Comparison of ENCODE assay signal across 20 cellular contexts in the genomic region with DNA sequence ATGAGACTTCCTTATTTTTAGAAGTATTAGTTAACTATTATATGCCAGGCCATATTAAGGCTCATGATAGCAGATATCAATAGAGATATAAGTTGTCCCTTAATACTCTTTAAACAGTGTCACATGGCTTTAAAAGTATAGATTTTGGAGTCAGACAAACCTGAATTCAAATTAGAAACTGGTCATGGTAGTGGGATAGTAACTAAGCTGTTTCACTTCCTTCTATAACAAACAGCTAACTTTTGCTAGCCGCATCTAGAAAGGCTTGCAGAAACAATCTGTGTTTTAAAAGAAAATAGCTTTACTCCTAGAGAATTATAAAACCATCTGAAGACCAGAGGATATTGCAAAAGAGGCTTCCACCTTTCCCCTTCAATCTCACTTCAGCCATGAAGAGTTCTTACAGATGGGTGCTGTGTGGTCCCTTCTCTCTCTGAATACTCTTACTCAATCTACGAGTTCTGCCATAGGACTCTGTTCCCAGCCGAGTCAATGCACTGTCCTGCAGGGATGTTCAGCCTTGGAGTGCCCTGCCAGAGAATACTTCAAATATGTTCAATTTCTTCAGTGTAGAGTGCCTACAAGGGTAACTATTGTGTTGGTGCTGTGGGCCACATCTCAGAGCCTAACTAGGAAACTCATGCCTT.
DNase-seq lines count a peak whose midpoint lies in the region; ATAC-seq, FAIRE-seq and TF ChIP-seq lines count a peak whose summit lies in the region.
"Had no signal": no experiment of that assay in that cellular context is flagged by ENCODE, and none has a peak within 500 bp of the region (broad histone marks: within the 10 kb centered on the region; RNA-seq: fewer than 3 reads in every experiment).

No MANE protein-coding gene starts in this region.

- FAIRE-seq in D721Med (lab: Jason Lieb, UNC), result no peak
- FAIRE-seq: astrocyte had no signal

- TF ChIP-seq CTCF in D721Med (IDR thresholded peaks at IDR 0.05; ENCODE audit: insufficient read depth, missing control alignments), result no peak

- DNase-seq in globus pallidus (ENCODE audit: low spot score) (peak; percentile 1), SKM-1 treated with dmso at 0.1 percent for 144 hours (lab: John Stamatoyannopoulos, UW; ENCODE audit: unreplicated experiment) (no peak), AG20443 (ENCODE audit: low spot score) (no peak), D721Med (ENCODE audit: insufficient read length, low spot score) (no peak)
- DNase-seq: activated CD4-positive, alpha-beta T cell treated with anti-CD3 and anti-CD28 coated beads, Interleukin-2, amount 10 ng/mL, durations not matched to agents 24 days and 14 days; activated naive CD4-positive, alpha-beta T cell treated with Interleukin-2 at 50 U/mL for 16 hours; endodermal cell; GDM1; H9; islet precursor cell; mesendoderm; NCI-H1105 treated with DMSO at 0.1 percent for 48 hours; NCI-H748 treated with DMSO at 0.1 percent for 48 hours; thyroid gland had no signal

- peak; percentile 62 for ATAC-seq in GM18870 (IDR thresholded peaks at IDR 0.05; ENCODE audit: unreplicated experiment)
- ATAC-seq in GM21717 (IDR thresholded peaks at IDR 0.05; ENCODE audit: unreplicated experiment), result peak; percentile 85
- peak; percentile 58 for ATAC-seq in HG03378 (IDR thresholded peaks at IDR 0.05; ENCODE audit: unreplicated experiment)
- ATAC-seq: natural killer cell treated with Interleukin-12 subunit alpha and Interleukin-12 subunit beta and Interleukin-15 and Interleukin-18, amount 100 ng/mL, for 72 hours; stimulated activated effector memory CD8-positive, alpha-beta T cell treated with anti-CD3 and anti-CD28 coated beads, Interleukin-12 subunit alpha, Interleukin-12 subunit beta, amount 100 ng/mL, for 72 hours had no signal
